In genomic region chr4:175927121-175927520, GRCh38 we compare ENCODE assay signal across 1 cellular context.
A peak's percentile ranks its signal among the peaks of the same experiment; 100 is the strongest.
TF ChIP-seq lines count a peak whose summit lies in the region.

No MANE protein-coding gene starts in this region.

TF ChIP-seq in GM12878, 131 proteins besides CTCF, POLR2A, EP300 and RAD21 (continues in another document):
- no peak for TF ChIP-seq BCL3 (IDR thresholded peaks at IDR 0.05; ENCODE audit: borderline replicate concordance, insufficient read depth, low read depth, low read length, poor library complexity, severe bottlenecking)
- no peak for TF ChIP-seq BRCA1 (IDR thresholded peaks at IDR 0.05; ENCODE audit: low read depth, low read length)
- no peak for TF ChIP-seq KAT2A (conservative IDR thresholded peaks at IDR 0.05; ENCODE audit: control insufficient read depth, low read depth, low read length)
- TF ChIP-seq MAX (IDR thresholded peaks at IDR 0.05; ENCODE audit: low read depth, low read length), result no peak
- TF ChIP-seq JUNB (IDR thresholded peaks at IDR 0.05), result peak; percentile 86
- 0 out of 2 replicates have a peak, but pooled peaks have one; percentile 11 for TF ChIP-seq MEF2A (IDR thresholded peaks at IDR 0.05; ENCODE audit: insufficient read depth, low read depth, low read length)
- no peak for TF ChIP-seq ZNF622 (IDR thresholded peaks at IDR 0.05)
- 0 out of 2 replicates have a peak, but pooled peaks have one; percentile 25 for TF ChIP-seq DPF2 (IDR thresholded peaks at IDR 0.05)
- no peak for TF ChIP-seq TARDBP (IDR thresholded peaks at IDR 0.05; ENCODE audit: borderline replicate concordance)
- no peak for TF ChIP-seq ASH2L (IDR thresholded peaks at IDR 0.05; ENCODE audit: borderline replicate concordance, low read depth)
- no peak for TF ChIP-seq STAT1 (conservative IDR thresholded peaks at IDR 0.05)
- no peak for TF ChIP-seq TCF12 (IDR thresholded peaks at IDR 0.05; ENCODE audit: low read depth, low read length)
- TF ChIP-seq GATAD2B (conservative IDR thresholded peaks at IDR 0.05; ENCODE audit: low read depth), result no peak
- no peak for TF ChIP-seq ZZZ3 (IDR thresholded peaks at IDR 0.05; ENCODE audit: control insufficient read depth, insufficient read length, low read depth)
- TF ChIP-seq HSF1 (IDR thresholded peaks at IDR 0.05; ENCODE audit: low read depth, low read length), result no peak
- no peak for TF ChIP-seq FOS (IDR thresholded peaks at IDR 0.05; ENCODE audit: borderline replicate concordance, extremely low read depth, insufficient read length)
- TF ChIP-seq SKIL (IDR thresholded peaks at IDR 0.05; ENCODE audit: low read depth, poor library complexity, severe bottlenecking), result peak; percentile 43
- no peak for TF ChIP-seq YBX1 (IDR thresholded peaks at IDR 0.05)
- TF ChIP-seq IKZF1 (conservative IDR thresholded peaks at IDR 0.05), result peak; percentile 32; the same call in 1 of the 2 replicates
- no peak for TF ChIP-seq E2F4 (IDR thresholded peaks at IDR 0.05; ENCODE audit: low read depth, low read length)
- TF ChIP-seq PAX5 (IDR thresholded peaks at IDR 0.05; ENCODE audit: borderline replicate concordance, low read depth, low read length), result no peak
- TF ChIP-seq NFXL1 (IDR thresholded peaks at IDR 0.05; ENCODE audit: borderline replicate concordance), result no peak
- TF ChIP-seq BCL11A (IDR thresholded peaks at IDR 0.05; ENCODE audit: low read depth, low read length), result peak; percentile 82
- no peak for TF ChIP-seq NKRF (conservative IDR thresholded peaks at IDR 0.05)
- peak; percentile 61; the same call in 1 of the 2 replicates for TF ChIP-seq CREM (IDR thresholded peaks at IDR 0.05; ENCODE audit: low read depth)
- TF ChIP-seq CHD2 (IDR thresholded peaks at IDR 0.05; ENCODE audit: borderline replicate concordance, low read depth, low read length), result no peak
- TF ChIP-seq WRNIP1 (IDR thresholded peaks at IDR 0.05; ENCODE audit: borderline replicate concordance, low read depth, low read length), result no peak
- no peak for TF ChIP-seq STAT3 (IDR thresholded peaks at IDR 0.05; ENCODE audit: low read depth, low read length)
- no peak for TF ChIP-seq TAF1 (IDR thresholded peaks at IDR 0.05; ENCODE audit: borderline replicate concordance, low read depth, low read length)
- 0 out of 4 replicates have a peak, but pooled peaks of 1 of the 2 experiments have one; percentile 32 for TF ChIP-seq IKZF2 (IDR thresholded peaks at IDR 0.05)
- no peak for TF ChIP-seq HDGF (IDR thresholded peaks at IDR 0.05)
- no peak for TF ChIP-seq PKNOX1 (IDR thresholded peaks at IDR 0.05)
- peak; percentile 84; the same call in 1 of the 2 replicates for TF ChIP-seq NFIC (IDR thresholded peaks at IDR 0.05; ENCODE audit: low read depth, low read length)
- TF ChIP-seq NRF1 (conservative IDR thresholded peaks at IDR 0.05; ENCODE audit: low read depth, low read length), result no peak
- TF ChIP-seq MTA2 (IDR thresholded peaks at IDR 0.05; ENCODE audit: low read depth), result peak; percentile 67
- TF ChIP-seq CEBPB (IDR thresholded peaks at IDR 0.05; ENCODE audit: borderline replicate concordance in 1 of 2, low read depth in 2 of 2, low read length in 2 of 2), result no peak
- TF ChIP-seq NBN (IDR thresholded peaks at IDR 0.05), result no peak
- TF ChIP-seq HCFC1 (IDR thresholded peaks at IDR 0.05; ENCODE audit: low read length), result no peak
- TF ChIP-seq MYB (IDR thresholded peaks at IDR 0.05; ENCODE audit: borderline replicate concordance, low read depth, low read length), result no peak
- no peak for TF ChIP-seq MYC (IDR thresholded peaks at IDR 0.05; ENCODE audit: insufficient read depth, insufficient read length, insufficient replicate concordance, low read length, severe bottlenecking)
- TF ChIP-seq CEBPZ (IDR thresholded peaks at IDR 0.05; ENCODE audit: low read depth, low read length), result no peak
- no peak for TF ChIP-seq CBX3 (IDR thresholded peaks at IDR 0.05; ENCODE audit: borderline replicate concordance, low read depth)
- TF ChIP-seq IRF4 (IDR thresholded peaks at IDR 0.05; ENCODE audit: low read depth, low read length), result peak; percentile 73; the same call in 1 of the 2 replicates
- no peak for TF ChIP-seq NR2F1 (conservative IDR thresholded peaks at IDR 0.05)
- no peak for TF ChIP-seq EGR1 (IDR thresholded peaks at IDR 0.05; ENCODE audit: borderline replicate concordance in 1 of 2, low read depth in 2 of 2, low read length in 2 of 2)
- TF ChIP-seq BHLHE40 (IDR thresholded peaks at IDR 0.05; ENCODE audit: borderline replicate concordance in 1 of 2, low read depth in 2 of 2, low read length in 1 of 2), result no peak
- TF ChIP-seq IRF3 (IDR thresholded peaks at IDR 0.05), result no peak
- TF ChIP-seq SMAD1 (IDR thresholded peaks at IDR 0.05; ENCODE audit: low read depth, partially characterized antibody), result no peak
- TF ChIP-seq ATF3 (IDR thresholded peaks at IDR 0.05; ENCODE audit: borderline replicate concordance, extremely low read depth, low read depth, low read length), result no peak
- TF ChIP-seq FOXM1 (IDR thresholded peaks at IDR 0.05; ENCODE audit: low read depth, low read length), result peak; percentile 63; the same call in 1 of the 2 replicates
- TF ChIP-seq SUPT20H (IDR thresholded peaks at IDR 0.05; ENCODE audit: borderline replicate concordance, control insufficient read depth, low read depth, low read length), result no peak
- TF ChIP-seq RUNX3 (IDR thresholded peaks at IDR 0.05; ENCODE audit: low read length), result peak; percentile 98
- TF ChIP-seq EED (IDR thresholded peaks at IDR 0.05; ENCODE audit: low read depth), result 0 out of 2 replicates have a peak, but pooled peaks have one; percentile 28
- TF ChIP-seq TCF7 (IDR thresholded peaks at IDR 0.05; ENCODE audit: borderline replicate concordance), result no peak
- TF ChIP-seq HDAC6 (IDR thresholded peaks at IDR 0.05; ENCODE audit: unreplicated experiment), result no peak
